16 cellular contexts compared by ENCODE assay signal in the genomic region with DNA sequence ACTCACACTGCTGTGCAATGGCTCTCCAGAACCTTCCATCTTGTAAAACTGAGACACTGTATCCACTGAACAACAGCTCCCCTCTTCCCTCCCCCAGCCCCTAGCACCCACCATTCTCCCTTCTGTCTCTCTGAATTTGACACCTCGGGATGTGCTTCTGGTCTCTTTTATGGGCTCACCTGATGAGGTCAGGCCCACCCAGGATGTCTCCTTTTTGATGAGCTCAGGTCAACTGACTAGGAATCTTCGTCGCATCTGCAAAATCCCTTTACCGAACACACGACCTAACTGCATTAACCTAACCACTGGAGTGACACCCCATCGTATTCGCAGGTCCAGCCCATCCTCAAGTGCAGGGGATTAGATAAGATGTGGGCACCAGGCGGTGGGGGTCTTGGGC.
DNase-seq lines count a peak whose midpoint lies in the region; ATAC-seq and TF ChIP-seq lines count a peak whose summit lies in the region.
"Had no signal": no experiment of that assay in that cellular context is flagged by ENCODE, and none has a peak within 500 bp of the region (broad histone marks: within the 10 kb centered on the region; RNA-seq: fewer than 3 reads in every experiment).

No MANE protein-coding gene starts in this region.

- H3K4me1 Mint-ChIP-seq in HFFc6 (ENCODE audit: low read depth): peaks cover 29% of the 10 kb centered on the region
- peaks cover 72 to 97% (median 85%) of the 10 kb centered on the region in 3 donors for H3K4me1 Mint-ChIP-seq in naive B cell
- H3K4me1 Mint-ChIP-seq in GM23338: no peaks in the 10 kb centered on the region

- H3K79me2 ChIP-seq in GM23338 (replicated peaks; ENCODE audit: insufficient read depth): no peaks in the 10 kb centered on the region

- H3K27me3 ChIP-seq in ascending aorta (no peaks in the 10 kb centered on the region), tibial artery (peaks cover 0 to 5% of the 10 kb centered on the region in 2 donors), GM23338 (ENCODE audit: insufficient read depth) (no peaks in the 10 kb centered on the region)
- H3K27me3 ChIP-seq: dorsolateral prefrontal cortex, neural progenitor cell, testis had no signal

- H3K36me3 ChIP-seq in ascending aorta (no peaks in the 10 kb centered on the region), tibial artery (no peaks in the 10 kb centered on the region), GM23338 (ENCODE audit: insufficient read depth) (no peaks in the 10 kb centered on the region)
- H3K36me3 ChIP-seq: neural progenitor cell had no signal

- H3K4me3 Mint-ChIP-seq in HFFc6 (no peak overlapping the region), naive B cell (peak overlapping the region; percentile 76 to 91 (median 86)), GM23338 (no peak overlapping the region)
- H3K4me3 Mint-ChIP-seq: neural progenitor cell had no signal

- H3K36me3 Mint-ChIP-seq in HFFc6 (ENCODE audit: low read depth): peaks cover 22% of the 10 kb centered on the region
- H3K36me3 Mint-ChIP-seq in naive B cell: peaks cover 8 to 10% of the 10 kb centered on the region in 2 donors
- peaks cover 18% of the 10 kb centered on the region; the same call in 2 of the 3 replicates for H3K36me3 Mint-ChIP-seq in GM23338 (ENCODE audit: low read depth)
- H3K36me3 Mint-ChIP-seq: neural progenitor cell had no signal

- H3K27ac ChIP-seq in ascending aorta (peak overlapping the region; percentile 90 to 95), tibial artery (peak overlapping the region; percentile 70 to 89), GM23338 (ENCODE audit: low read depth) (no peak overlapping the region)
- H3K27ac ChIP-seq: C4-2B, neural progenitor cell had no signal

- H3K27me3 Mint-ChIP-seq in HFFc6 (ENCODE audit: insufficient read depth) (no peaks in the 10 kb centered on the region; the same call in 1 of the 2 replicates), naive B cell (no peaks in the 10 kb centered on the region), GM23338 (ENCODE audit: insufficient read depth, low read depth, poor library complexity) (peaks cover 7% of the 10 kb centered on the region)

- no peaks in the 10 kb centered on the region for H3F3A ChIP-seq in GM23338 (replicated peaks; ENCODE audit: low read depth)

- H3K9me2 ChIP-seq in GM23338 (ENCODE audit: insufficient read depth): no peaks in the 10 kb centered on the region

- H3K9me3 Mint-ChIP-seq in HFFc6 (peaks cover 39% of the 10 kb centered on the region), naive B cell (peaks cover 0 to 26% (median 10%) of the 10 kb centered on the region in 7 donors), GM23338 (peaks cover 24% of the 10 kb centered on the region)

- no peak overlapping the region for H2AFZ ChIP-seq in GM23338
- H2AFZ ChIP-seq: neural progenitor cell had no signal

- H3K9me3 ChIP-seq in ascending aorta: no peaks in the 10 kb centered on the region
- peaks cover 0 to 6% (median 3%) of the 10 kb centered on the region in 3 donors for H3K9me3 ChIP-seq in tibial artery
- H3K9me3 ChIP-seq: testis had no signal

- intact Hi-C loops in ascending aorta (cut with DNase I) (loop anchor here (5.0 kb wide), 2 partner anchors 86 to 151 kb away; partner anchors contain the start of gene GADD45B), tibial artery (cut with DNase I; ENCODE audit: low total_unique reads) (no loop called here)

- no peak overlapping the region for H3K4me2 ChIP-seq in GM23338
- H3K4me2 ChIP-seq: neural progenitor cell had no signal

- ATAC-seq in naive B cell (ENCODE audit: low read depth in 2 of 2) (no peak), GM23338 (no peak)
- ATAC-seq: esophagus mucosa had no signal

- no peaks in the 10 kb centered on the region for H4K20me1 ChIP-seq in GM23338 (replicated peaks; ENCODE audit: insufficient read depth)

- no peak overlapping the region for H3K4me3 ChIP-seq in ascending aorta
- no peak overlapping the region for H3K4me3 ChIP-seq in tibial artery
- no peak overlapping the region for H3K4me3 ChIP-seq in GM23338
- H3K4me3 ChIP-seq: dorsolateral prefrontal cortex, neural progenitor cell, testis had no signal

- no peak for TF ChIP-seq CTCF in HFFc6 (IDR thresholded peaks at IDR 0.05)
- TF ChIP-seq CTCF in ascending aorta (IDR thresholded peaks at IDR 0.05): no peak
- TF ChIP-seq CTCF in tibial artery (IDR thresholded peaks at IDR 0.05): no peak
- TF ChIP-seq CTCF in GM23338 (conservative IDR thresholded peaks at IDR 0.05; ENCODE audit: low read depth in 2 of 2): no peak

- DNase-seq in HFFc6 (no peak), ascending aorta (ENCODE audit: low spot score in 2 of 2) (no peak), naive B cell (no peak), tibial artery (no peak), nucleus accumbens (lab: John Stamatoyannopoulos, UW) (no peak), GM23338 (ENCODE audit: low spot score) (no peak), T-helper 9 cell (no peak)
- DNase-seq: activated naive CD4-positive, alpha-beta T cell treated with Interleukin-2 at 50 U/mL for 16 hours; DMS79 treated with DMSO at 0.1 percent for 48 hours; dorsolateral prefrontal cortex; NCI-H1092 treated with DMSO at 0.1 percent for 48 hours; NCI-H82; testis had no signal

- H3K27ac Mint-ChIP-seq in HFFc6 (peak overlapping the region; percentile 96), naive B cell (peak overlapping the region; percentile 66 to 99 (median 99)), GM23338 (no peak overlapping the region)
- H3K27ac Mint-ChIP-seq: neural progenitor cell had no signal

- H3K4me1 ChIP-seq in ascending aorta (peaks cover 17 to 21% of the 10 kb centered on the region in 2 donors), tibial artery (peaks cover 0 to 37% (median 18%) of the 10 kb centered on the region in 4 donors), GM23338 (ENCODE audit: insufficient read depth) (no peaks in the 10 kb centered on the region)
- H3K4me1 ChIP-seq: neural progenitor cell had no signal

TF ChIP-seq in GM23338, 12 proteins besides CTCF, POLR2A, EP300 and RAD21 (continues in another document):
- no peak for TF ChIP-seq EZH2 (IDR thresholded peaks at IDR 0.05; ENCODE audit: low read depth, unreplicated experiment)
- TF ChIP-seq POLR2AphosphoS5 (IDR thresholded peaks at IDR 0.05; ENCODE audit: low read depth): no peak
- TF ChIP-seq CREB1 (CRISPR knock-in tag; IDR thresholded peaks at IDR 0.05; ENCODE audit: low read depth): no peak
- no peak for TF ChIP-seq JUNB (IDR thresholded peaks at IDR 0.05; ENCODE audit: unreplicated experiment)
- TF ChIP-seq, protein P1, sequence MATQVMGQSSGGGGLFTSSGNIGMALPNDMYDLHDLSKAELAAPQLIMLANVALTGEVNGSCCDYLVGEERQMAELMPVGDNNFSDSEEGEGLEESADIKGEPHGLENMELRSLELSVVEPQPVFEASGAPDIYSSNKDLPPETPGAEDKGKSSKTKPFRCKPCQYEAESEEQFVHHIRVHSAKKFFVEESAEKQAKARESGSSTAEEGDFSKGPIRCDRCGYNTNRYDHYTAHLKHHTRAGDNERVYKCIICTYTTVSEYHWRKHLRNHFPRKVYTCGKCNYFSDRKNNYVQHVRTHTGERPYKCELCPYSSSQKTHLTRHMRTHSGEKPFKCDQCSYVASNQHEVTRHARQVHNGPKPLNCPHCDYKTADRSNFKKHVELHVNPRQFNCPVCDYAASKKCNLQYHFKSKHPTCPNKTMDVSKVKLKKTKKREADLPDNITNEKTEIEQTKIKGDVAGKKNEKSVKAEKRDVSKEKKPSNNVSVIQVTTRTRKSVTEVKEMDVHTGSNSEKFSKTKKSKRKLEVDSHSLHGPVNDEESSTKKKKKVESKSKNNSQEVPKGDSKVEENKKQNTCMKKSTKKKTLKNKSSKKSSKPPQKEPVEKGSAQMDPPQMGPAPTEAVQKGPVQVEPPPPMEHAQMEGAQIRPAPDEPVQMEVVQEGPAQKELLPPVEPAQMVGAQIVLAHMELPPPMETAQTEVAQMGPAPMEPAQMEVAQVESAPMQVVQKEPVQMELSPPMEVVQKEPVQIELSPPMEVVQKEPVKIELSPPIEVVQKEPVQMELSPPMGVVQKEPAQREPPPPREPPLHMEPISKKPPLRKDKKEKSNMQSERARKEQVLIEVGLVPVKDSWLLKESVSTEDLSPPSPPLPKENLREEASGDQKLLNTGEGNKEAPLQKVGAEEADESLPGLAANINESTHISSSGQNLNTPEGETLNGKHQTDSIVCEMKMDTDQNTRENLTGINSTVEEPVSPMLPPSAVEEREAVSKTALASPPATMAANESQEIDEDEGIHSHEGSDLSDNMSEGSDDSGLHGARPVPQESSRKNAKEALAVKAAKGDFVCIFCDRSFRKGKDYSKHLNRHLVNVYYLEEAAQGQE (IDR thresholded peaks at IDR 0.05; ENCODE audit: unreplicated experiment): no peak

Comparison
In these comparisons a context has a peak if more than half of its experiments do, and no peak if none do; other contexts are left out.
1. H3K4me3 Mint-ChIP-seq: peak in naive B cell (8 of 8); none in HFFc6 (single experiment) and GM23338 (single experiment).